Comparison of ENCODE assay signal across 26 cellular contexts in genomic region chrX:132810964-132811712, GRCh38.
"Had no signal": no experiment of that assay in that cellular context is flagged by ENCODE, and none has a peak within 500 bp of the region (broad histone marks: within the 10 kb centered on the region; RNA-seq: fewer than 3 reads in every experiment).

No MANE protein-coding gene starts in this region.

- H3K9me3 ChIP-seq: colonic mucosa, gastrocnemius medialis, mucosa of descending colon, prostate gland, right atrium auricular region, stomach, tibial artery had no signal

- ATAC-seq: gastrocnemius medialis; left lobe of liver; mucosa of descending colon; natural killer cell treated with Interleukin-12 subunit alpha and Interleukin-12 subunit beta and Interleukin-15 and Interleukin-18, amount 100 ng/mL, for 72 hours; sciatic nerve; stimulated activated effector memory CD8-positive, alpha-beta T cell treated with anti-CD3 and anti-CD28 coated beads, Interleukin-12 subunit alpha, Interleukin-12 subunit beta, amount 100 ng/mL, for 72 hours had no signal

- FAIRE-seq: kidney had no signal

- H3K4me1 ChIP-seq: colonic mucosa, gastrocnemius medialis, neural progenitor cell, parathyroid adenoma, prostate gland, right atrium auricular region, stomach, tibial artery had no signal

- H3K4me3 ChIP-seq: colonic mucosa, gastrocnemius medialis, lung, mucosa of descending colon, neural progenitor cell, prostate gland, right atrium auricular region, smooth muscle cell, stomach, tibial artery had no signal

- H3K27me3 ChIP-seq: colonic mucosa, gastrocnemius medialis, neural progenitor cell, right atrium auricular region, stomach, tibial artery had no signal

- H3K27ac ChIP-seq: colonic mucosa, gastrocnemius medialis, neural progenitor cell, parathyroid adenoma, prostate gland, right atrium auricular region, stomach, tibial artery had no signal

- DNase-seq: colonic mucosa; effector CD8-positive, alpha-beta T cell; endodermal cell; erythroblast; gastrocnemius medialis; head of caudate nucleus; kidney; mesenchymal stem cell; mucosa of descending colon; naive B cell; stimulated activated CD4-positive, alpha-beta T cell treated with anti-CD3 and anti-CD28 coated beads, Interleukin-12 subunit alpha, Interleukin-12 subunit beta, amount 100 ng/mL, for 4 hours; stimulated activated CD4-positive, alpha-beta T cell treated with anti-CD3 and anti-CD28 coated beads, Interleukin-1b, Interleukin-23, amount 100 ng/mL, for 48 hours; stimulated activated CD4-positive, alpha-beta T cell treated with anti-CD3 and anti-CD28 coated beads, Interleukin-4, amount 100 ng/mL, for 24 hours; stimulated activated naive CD4-positive, alpha-beta T cell treated with Interleukin-2 at 50 U/mL for 16 hours; stomach; tibial artery had no signal

- H3K36me3 ChIP-seq: colonic mucosa, gastrocnemius medialis, neural progenitor cell, prostate gland, right atrium auricular region, stomach, tibial artery had no signal
